In genomic region chr7:35537067-35538023, GRCh38 we compare ENCODE assay signal across 1 cellular context.
TF ChIP-seq lines count a peak whose summit lies in the region.

No MANE protein-coding gene starts in this region.

TF ChIP-seq in GM23338, 12 proteins besides CTCF, POLR2A, EP300 and RAD21 (continued from another document):
- TF ChIP-seq REST (IDR thresholded peaks at IDR 0.05; ENCODE audit: unreplicated experiment) (no peak), EZH2phosphoT487 (IDR thresholded peaks at IDR 0.05; ENCODE audit: unreplicated experiment) (no peak), JUNB (IDR thresholded peaks at IDR 0.05; ENCODE audit: unreplicated experiment) (no peak)
